ENCODE assay signal across 13 cellular contexts in the genomic region with DNA sequence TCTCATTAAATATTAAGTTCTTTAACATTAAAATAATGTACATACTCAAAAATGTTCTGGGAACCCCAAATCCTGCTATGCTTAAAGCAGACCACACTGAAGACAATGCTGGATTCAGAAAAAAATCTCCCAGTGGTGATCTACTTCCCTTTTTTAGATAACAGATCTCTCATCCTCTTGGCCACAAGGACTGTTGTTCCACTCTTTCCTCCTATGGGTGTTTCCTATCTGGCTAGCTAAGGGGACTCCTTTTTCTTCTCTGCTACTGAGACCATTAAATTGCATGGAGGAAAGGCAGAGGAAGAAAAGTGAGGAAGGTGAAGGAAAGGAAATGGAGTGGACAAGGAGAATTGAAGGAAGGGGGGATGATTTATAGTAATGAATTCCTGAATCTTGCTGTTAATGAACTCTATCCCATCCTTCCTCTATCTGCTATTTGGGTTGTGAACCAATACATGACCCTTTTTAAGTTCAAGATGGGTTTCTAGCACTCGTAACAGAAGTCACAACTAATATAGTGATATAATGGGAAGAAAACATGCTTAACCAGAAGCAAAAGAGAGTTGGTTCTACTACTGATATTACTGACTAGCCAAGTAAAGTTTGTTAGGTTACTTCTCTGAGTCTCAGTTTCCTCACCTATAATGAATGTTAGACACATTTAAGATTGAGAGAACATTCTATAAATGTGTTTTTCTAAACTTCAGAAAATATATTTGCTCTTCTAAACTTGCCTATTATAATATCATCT. TPM values are rescaled to one million over a fixed set of nuclear protein-coding genes. Genes with fewer than 3 reads are reported as not detected.
DNase-seq lines count a peak whose midpoint lies in the region; ATAC-seq and TF ChIP-seq lines count a peak whose summit lies in the region.
"Had no signal": no experiment of that assay in that cellular context is flagged by ENCODE, and none has a peak within 500 bp of the region (broad histone marks: within the 10 kb centered on the region; RNA-seq: fewer than 3 reads in every experiment).

No MANE protein-coding gene starts in this region.

- H3K27me3 Mint-ChIP-seq in activated B cell treated with CpG ODN at 0.5 μM for 24 hours, result no peaks in the 10 kb centered on the region
- H3K27me3 Mint-ChIP-seq in endodermal cell (ENCODE audit: insufficient read depth), result no peaks in the 10 kb centered on the region
- H3K27me3 Mint-ChIP-seq: activated naive CD4-positive, alpha-beta T cell treated with anti-CD3 and anti-CD28 coated beads, Interleukin-2, amount 50 U/mL, for 24 hours had no signal

- peaks cover 10% of the 10 kb centered on the region for H3K4me1 Mint-ChIP-seq in activated B cell treated with CpG ODN at 0.5 μM for 24 hours
- peaks cover 15% of the 10 kb centered on the region for H3K4me1 Mint-ChIP-seq in endodermal cell

- no peaks in the 10 kb centered on the region for H3K9me3 Mint-ChIP-seq in activated B cell treated with CpG ODN at 0.5 μM for 24 hours
- H3K9me3 Mint-ChIP-seq in endodermal cell, result no peaks in the 10 kb centered on the region
- H3K9me3 Mint-ChIP-seq: activated naive CD4-positive, alpha-beta T cell treated with anti-CD3 and anti-CD28 coated beads, Interleukin-2, amount 50 U/mL, for 24 hours had no signal

- ATAC-seq in GM18909 (IDR thresholded peaks at IDR 0.05; ENCODE audit: poor library complexity, unreplicated experiment) (peak; percentile 59), HG03196 (IDR thresholded peaks at IDR 0.05; ENCODE audit: unreplicated experiment) (peak; percentile 54), activated B cell treated with CpG ODN at 0.5 μM for 24 hours (ENCODE audit: low read depth) (no peak), HG03139 (IDR thresholded peaks at IDR 0.05; ENCODE audit: unreplicated experiment) (no peak)

- H3K9me3 ChIP-seq in endodermal cell (ENCODE audit: control insufficient read depth, low read length), result no peaks in the 10 kb centered on the region
- H3K9me3 ChIP-seq: right lobe of liver had no signal

- H3K4me1 ChIP-seq in endodermal cell (ENCODE audit: control insufficient read depth, insufficient read depth, low read length), result no peaks in the 10 kb centered on the region

- WGBS in endodermal cell (ENCODE audit: insufficient coverage in 1 of 2, insufficient read length in 1 of 2), 2 experiments, result no CpG with 5 or more reads among the region's 1 CpG

- POLR2A ChIA-PET in activated B cell treated with CpG ODN at 0.5 μM for 24 hours (lab: Charles Lee), result no interaction called here

- peak; percentile 3 to 44 for DNase-seq in AML-193 (lab: John Stamatoyannopoulos, UW)
- DNase-seq in activated B cell treated with CpG ODN at 0.5 μM for 24 hours, result no peak
- DNase-seq in AG08396 (ENCODE audit: low spot score), result no peak
- DNase-seq in KG1 (lab: John Stamatoyannopoulos, UW), result no peak
- no peak for DNase-seq in endodermal cell
- DNase-seq: EL, NCI-H1417, right lobe of liver, trophoblast cell had no signal

- H3K27ac Mint-ChIP-seq in activated B cell treated with CpG ODN at 0.5 μM for 24 hours (peak overlapping the region; percentile 38), endodermal cell (no peak overlapping the region)

- peaks cover 63% of the 10 kb centered on the region for H3K36me3 ChIP-seq in endodermal cell (ENCODE audit: control insufficient read depth, insufficient read depth, low read length)
- H3K36me3 ChIP-seq: right lobe of liver had no signal

- no peak for TF ChIP-seq CTCF in activated B cell treated with CpG ODN at 0.5 μM for 24 hours (IDR thresholded peaks at IDR 0.05)
- TF ChIP-seq CTCF in endodermal cell (conservative IDR thresholded peaks at IDR 0.05), result no peak

- no peak overlapping the region for H3K4me3 Mint-ChIP-seq in activated B cell treated with CpG ODN at 0.5 μM for 24 hours
- no peak overlapping the region for H3K4me3 Mint-ChIP-seq in endodermal cell
- H3K4me3 Mint-ChIP-seq: activated naive CD4-positive, alpha-beta T cell treated with anti-CD3 and anti-CD28 coated beads, Interleukin-2, amount 50 U/mL, for 24 hours had no signal

- intact Hi-C loops in activated B cell treated with CpG ODN at 0.5 μM for 24 hours (cut with micrococcal nuclease), result no loop called here

- peaks cover 36% of the 10 kb centered on the region for H3K36me3 Mint-ChIP-seq in activated B cell treated with CpG ODN at 0.5 μM for 24 hours (ENCODE audit: low read depth)
- peaks cover 19% of the 10 kb centered on the region for H3K36me3 Mint-ChIP-seq in endodermal cell (ENCODE audit: low read depth)

- no peak overlapping the region for H3K4me3 ChIP-seq in endodermal cell (ENCODE audit: low read length)
- H3K4me3 ChIP-seq: right lobe of liver had no signal

- CTCF ChIA-PET in activated B cell treated with CpG ODN at 0.5 μM for 24 hours (lab: Charles Lee), result no interaction called here

- no peak overlapping the region for H3K9ac ChIP-seq in endodermal cell (ENCODE audit: extremely low read depth, low read length, poor library complexity, severe bottlenecking)

- H3K27ac ChIP-seq in endodermal cell (ENCODE audit: low read depth, low read length), result no peak overlapping the region
- H3K27ac ChIP-seq: right lobe of liver had no signal

- H3K27me3 ChIP-seq in endodermal cell (ENCODE audit: control insufficient read depth, insufficient read depth, low read length, poor library complexity, severe bottlenecking), result no peaks in the 10 kb centered on the region
- H3K27me3 ChIP-seq: right lobe of liver had no signal

RNA-seq across cellular contexts. Expression of a gene that starts 53.2 kb away (rescaled TPM):
- total RNA-seq in activated B cell treated with CpG ODN at 0.5 μM for 24 hours, result 35.9 and 41.2 TPM in 2 replicates
- 100 to 1,000 TPM; 108 to 109 TPM for total RNA-seq in endodermal cell
- polyA plus RNA-seq in endodermal cell (2013, experiment 1 of 2), result 47.2 TPM
- polyA plus RNA-seq in endodermal cell (2013, experiment 2 of 2), result 51.9 TPM

Comparison
In these comparisons a context has a peak if more than half of its experiments do, and no peak if none do; other contexts are left out.
1. DNase-seq: peak in AML-193 (2 of 2); none in activated B cell treated with CpG ODN at 0.5 μM for 24 hours (single experiment), AG08396 (single experiment), KG1 (single experiment) and endodermal cell (single experiment).
2. ATAC-seq: peak in GM18909 (single experiment) and HG03196 (single experiment); none in activated B cell treated with CpG ODN at 0.5 μM for 24 hours (single experiment) and HG03139 (single experiment).